28 cellular contexts compared by ENCODE assay signal in the genomic region with DNA sequence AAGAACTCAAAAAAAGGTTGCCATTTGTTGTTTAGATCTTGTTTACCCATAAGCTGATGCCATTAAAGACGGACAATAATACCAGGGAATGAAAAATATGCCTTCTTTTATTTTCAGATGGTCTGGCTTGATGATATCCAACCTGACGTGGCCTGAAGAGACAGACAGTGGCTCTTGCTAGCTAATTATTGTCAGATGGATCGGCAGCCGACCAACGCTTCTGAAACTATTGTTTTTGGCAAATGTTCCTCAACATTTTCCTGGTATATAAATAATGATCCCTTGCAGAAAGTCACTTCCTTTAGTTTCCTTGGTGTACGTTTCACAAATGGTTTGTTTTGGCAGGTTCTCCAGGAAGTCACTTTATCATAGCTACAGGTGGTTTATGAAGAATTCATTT.
"Had no signal": no experiment of that assay in that cellular context is flagged by ENCODE, and none has a peak within 500 bp of the region (broad histone marks: within the 10 kb centered on the region; RNA-seq: fewer than 3 reads in every experiment).

No MANE protein-coding gene starts in this region.

- ATAC-seq: activated naive CD4-positive, alpha-beta T cell treated with anti-CD3 and anti-CD28 coated beads, Interleukin-2, amount 50 U/mL, for 72 hours; activated T-cell treated with anti-CD3 and anti-CD28 coated beads, Interleukin-2, amount 50 U/mL, for 72 hours; esophagus mucosa; foreskin keratinocyte; gastrocnemius medialis; heart left ventricle had no signal

- H3K4me3 ChIP-seq: ascending aorta, breast epithelium, cardiac muscle cell, colonic mucosa, gastrocnemius medialis, heart left ventricle had no signal

- FAIRE-seq: endometrium had no signal

- H3K9me3 ChIP-seq: ascending aorta, colonic mucosa, gastrocnemius medialis had no signal

- DNase-seq: activated CD4-positive, alpha-beta memory T cell treated with anti-CD3 and anti-CD28 coated beads, Interleukin-2, amount 10 ng/mL, durations not matched to agents 7 days and 5 days; activated CD4-positive, alpha-beta T cell treated with anti-CD3 and anti-CD28 coated beads for 1 hour; activated CD4-positive, alpha-beta T cell treated with anti-CD3 and anti-CD28 coated beads for 4 hours; activated CD4-positive, alpha-beta T cell treated with anti-CD3 and anti-CD28 coated beads, Interleukin-2, amount 10 ng/mL, durations not matched to agents 7 days and 5 days; activated CD4-positive, alpha-beta T cell treated with anti-CD3 and anti-CD28 coated beads, Interleukin-2, amount 50 U/mL, for 4 hours; activated CD8-positive, alpha-beta memory T cell treated with anti-CD3 and anti-CD28 coated beads, Interleukin-2, amount 50 U/mL, for 48 hours; activated gamma-delta T cell; activated naive CD4-positive, alpha-beta T cell; activated naive CD4-positive, alpha-beta T cell treated with anti-CD3 and anti-CD28 coated beads, Interleukin-2, amount 10 ng/mL, durations not matched to agents 7 days and 5 days; activated naive CD8-positive, alpha-beta T cell treated with anti-CD3 and anti-CD28 coated beads, Interleukin-2, amount 10 ng/mL, durations not matched to agents 7 days and 5 days; activated T-cell treated with anti-CD3 and anti-CD28 coated beads for 4 hours; activated T-cell treated with anti-CD3 and anti-CD28 coated beads, Interleukin-2, amount 50 U/mL, for 24 hours; activated T-cell treated with anti-CD3 and anti-CD28 coated beads, Interleukin-2, amount 50 U/mL, for 72 hours; central memory CD4-positive, alpha-beta T cell; cerebellar nuclear complex; colonic mucosa; effector CD8-positive, alpha-beta T cell; foreskin keratinocyte; gastrocnemius medialis; glutamatergic neuron; heart left ventricle; T-helper 2 cell had no signal

- H3K36me3 ChIP-seq: ascending aorta, breast epithelium, cardiac muscle cell, colonic mucosa, gastrocnemius medialis, heart left ventricle had no signal

- H3K27me3 ChIP-seq: ascending aorta, breast epithelium, cardiac muscle cell, colonic mucosa, foreskin keratinocyte, gastrocnemius medialis had no signal

- H3K4me1 ChIP-seq: ascending aorta, breast epithelium, colonic mucosa, foreskin keratinocyte, gastrocnemius medialis, heart left ventricle had no signal

- H3K27ac ChIP-seq: ascending aorta, breast epithelium, cardiac muscle cell, colonic mucosa, foreskin keratinocyte, gastrocnemius medialis, heart left ventricle had no signal
